ENCODE assay signal across 21 cellular contexts in genomic region chr2:225020157-225020864, GRCh38. TPM values are rescaled to one million over a fixed set of nuclear protein-coding genes. Genes with fewer than 3 reads are reported as not detected.
DNase-seq lines count a peak whose midpoint lies in the region; ATAC-seq, FAIRE-seq and TF ChIP-seq lines count a peak whose summit lies in the region.
"Had no signal": no experiment of that assay in that cellular context is flagged by ENCODE, and none has a peak within 500 bp of the region (broad histone marks: within the 10 kb centered on the region; RNA-seq: fewer than 3 reads in every experiment).

No MANE protein-coding gene starts in this region.

- no peaks in the 10 kb centered on the region for H3K27me3 ChIP-seq in HepG2 (ENCODE audit: control insufficient read depth in 1 of 2, insufficient read depth in 2 of 2, low read length in 2 of 2)
- no peaks in the 10 kb centered on the region for H3K27me3 ChIP-seq in right lobe of liver
- no peaks in the 10 kb centered on the region for H3K27me3 ChIP-seq in upper lobe of right lung
- no peaks in the 10 kb centered on the region for H3K27me3 ChIP-seq in left ventricle myocardium inferior (ENCODE audit: low read depth)
- H3K27me3 ChIP-seq: stomach, upper lobe of left lung had no signal

- intact Hi-C loops in HepG2 (cut with micrococcal nuclease; ENCODE audit: unreplicated experiment) (no loop called here), right lobe of liver (cut with DNase I) (no loop called here), upper lobe of right lung (cut with DNase I) (no loop called here), left ventricle myocardium inferior (cut with micrococcal nuclease) (no loop called here)

- no peak overlapping the region for H3K27ac ChIP-seq in HepG2 (ENCODE audit: extremely low read length, insufficient read depth, low read length)
- peak overlapping the region in 1 of 3 donors; percentile 44 for H3K27ac ChIP-seq in right lobe of liver
- no peak overlapping the region for H3K27ac ChIP-seq in upper lobe of right lung
- no peak overlapping the region for H3K27ac ChIP-seq in left ventricle myocardium inferior (replicated peaks)
- H3K27ac ChIP-seq: lower lobe of right lung, stomach, upper lobe of left lung had no signal

- H3K36me3 ChIP-seq in HepG2 (replicated peaks in 1 of 2; ENCODE audit: control insufficient read depth in 1 of 2, insufficient read depth in 2 of 2, low read length in 2 of 2) (no peaks in the 10 kb centered on the region), right lobe of liver (no peaks in the 10 kb centered on the region), upper lobe of right lung (no peaks in the 10 kb centered on the region), left ventricle myocardium inferior (no peaks in the 10 kb centered on the region)
- H3K36me3 ChIP-seq: lower lobe of right lung, stomach, upper lobe of left lung had no signal

- no peak overlapping the region for H3K9ac ChIP-seq in HepG2 (ENCODE audit: insufficient read depth, low read depth, low read length)

- CTCF ChIA-PET in HepG2 (lab: Yijun Ruan, JAX; ENCODE audit: low intra/inter-chr PET ratio, low total read pairs) = no interaction called here

- TF ChIP-seq CTCF in HepG2 (CRISPR knock-in tag; IDR thresholded peaks at IDR 0.05) = no peak
- no peak for TF ChIP-seq CTCF in right lobe of liver (IDR thresholded peaks at IDR 0.05)
- no peak for TF ChIP-seq CTCF in fibroblast of mammary gland (conservative IDR thresholded peaks at IDR 0.05; ENCODE audit: control insufficient read depth, insufficient read depth, low read depth, low read length)
- no peak for TF ChIP-seq CTCF in upper lobe of right lung (IDR thresholded peaks at IDR 0.05)
- TF ChIP-seq CTCF in left ventricle myocardium inferior (IDR thresholded peaks at IDR 0.05; ENCODE audit: borderline replicate concordance) = no peak

- no TSS peak for BruUV-seq in HepG2 (replicated peaks; lab: Mats Ljungman, UMichigan)

- in situ Hi-C loops in HepG2 (cut with HindIII; ENCODE audit: extremely low pct_ligation_motif_present, low pct_unique_long_range_greater_than_20kb) = no loop called here

- POLR2A ChIA-PET in HepG2 (lab: Yijun Ruan, JAX) = no interaction called here

- TF ChIP-seq POLR2A in HepG2 (IDR thresholded peaks at IDR 0.05; ENCODE audit: insufficient read depth in 1 of 2, low read depth in 2 of 2, low read length in 2 of 2) (no peak), right lobe of liver (IDR thresholded peaks at IDR 0.05) (no peak)

- no peak for TF ChIP-seq RAD21 in HepG2 (CRISPR knock-in tag; IDR thresholded peaks at IDR 0.05)

- H3K4me2 ChIP-seq in HepG2 (ENCODE audit: low read depth, low read length) = no peak overlapping the region

- TF ChIP-seq EP300 in HepG2 (IDR thresholded peaks at IDR 0.05; ENCODE audit: low read depth in 2 of 2, low read length in 2 of 2) (no peak), HepG2 (CRISPR knock-in tag; IDR thresholded peaks at IDR 0.05; ENCODE audit: borderline replicate concordance) (no peak)

- H2AFZ ChIP-seq in HepG2 (ENCODE audit: low read length) = no peak overlapping the region

- H3K4me1 ChIP-seq in HepG2 (ENCODE audit: insufficient read depth, low read length) = no peaks in the 10 kb centered on the region
- H3K4me1 ChIP-seq in right lobe of liver = peaks cover 0 to 41% (median 12%) of the 10 kb centered on the region in 4 donors
- no peaks in the 10 kb centered on the region for H3K4me1 ChIP-seq in upper lobe of right lung
- no peaks in the 10 kb centered on the region for H3K4me1 ChIP-seq in left ventricle myocardium inferior
- H3K4me1 ChIP-seq: upper lobe of left lung had no signal

- H3K4me3 ChIP-seq in HepG2 (replicated peaks in 1 of 3; ENCODE audit: insufficient read depth in 1 of 3, low read depth in 2 of 3, low read length in 3 of 3) (no peak overlapping the region), right lobe of liver (no peak overlapping the region), fibroblast of mammary gland (ENCODE audit: control insufficient read depth, low read depth, low read length) (no peak overlapping the region), upper lobe of right lung (no peak overlapping the region), left ventricle myocardium inferior (no peak overlapping the region)
- H3K4me3 ChIP-seq: lower lobe of right lung, stomach, upper lobe of left lung had no signal

- no peak for ATAC-seq in HepG2
- ATAC-seq in right lobe of liver = no peak
- ATAC-seq in HG03039 (IDR thresholded peaks at IDR 0.05; ENCODE audit: unreplicated experiment) = no peak
- no peak for ATAC-seq in upper lobe of right lung
- ATAC-seq: lower lobe of right lung, right cardiac atrium had no signal

- DNase-seq in HepG2 (ENCODE audit: low spot score) (no peak), right lobe of liver (no peak), RPMI7951 (ENCODE audit: low read depth) (peak; percentile 29), fibroblast of mammary gland (ENCODE audit: low read depth) (peak; percentile 50), upper lobe of right lung (no peak), left ventricle myocardium inferior (no peak)
- DNase-seq: activated CD4-positive, alpha-beta T cell treated with anti-CD3 and anti-CD28 coated beads, Interleukin-2, amount 50 U/mL, for 1 hour; activated T-cell treated with anti-CD3 and anti-CD28 coated beads, Interleukin-2, amount 50 U/mL, for 48 hours; AML-193; COR-L47; HCEC 1CT; lower lobe of right lung; NCI-H1417 treated with DMSO at 0.1 percent for 48 hours; NCI-H2171; NCI-H526 treated with DMSO at 0.1 percent for 48 hours; occipital lobe; OCI-M1; right cardiac atrium; stomach; upper lobe of left lung had no signal

- no peak for FAIRE-seq in HepG2 (lab: Jason Lieb, UNC)

- no peaks in the 10 kb centered on the region for H4K20me1 ChIP-seq in HepG2 (ENCODE audit: insufficient read depth, low read length)

- no peaks in the 10 kb centered on the region for H3K79me2 ChIP-seq in HepG2 (ENCODE audit: insufficient read depth, low read length)

- H3K9me3 ChIP-seq in HepG2 (ENCODE audit: low read length) (no peaks in the 10 kb centered on the region), right lobe of liver (no peaks in the 10 kb centered on the region), upper lobe of right lung (no peaks in the 10 kb centered on the region), left ventricle myocardium inferior (replicated peaks) (no peaks in the 10 kb centered on the region)
- H3K9me3 ChIP-seq: lower lobe of right lung, stomach, upper lobe of left lung had no signal

- WGBS in HepG2 (ENCODE audit: low lambda C conversion rate) = 8% methylated on average over 3 of the region's 3 CpGs
- WGBS in right lobe of liver (ENCODE audit: insufficient coverage, low coverage, low lambda C conversion rate, missing lambda C conversion rate) = 51% methylated on average over 3 of the region's 3 CpGs

TF ChIP-seq in HepG2, 621 proteins besides CTCF, POLR2A, EP300 and RAD21 (continues in another document):
- TF ChIP-seq CREB1 (IDR thresholded peaks at IDR 0.05) = peak; percentile 58
- no peak for TF ChIP-seq CREB1 (CRISPR knock-in tag; IDR thresholded peaks at IDR 0.05)
- TF ChIP-seq ATF7 (IDR thresholded peaks at IDR 0.05) = peak; percentile 54
- TF ChIP-seq ATF7 (CRISPR knock-in tag; IDR thresholded peaks at IDR 0.05) = no peak
- no peak for TF ChIP-seq ZBTB10 (CRISPR knock-in tag; IDR thresholded peaks at IDR 0.05; ENCODE audit: borderline replicate concordance)
- no peak for TF ChIP-seq ZNF891 (CRISPR knock-in tag; IDR thresholded peaks at IDR 0.05)

RNA-seq across cellular contexts. Expression of gene DOCK10, which starts 22.0 kb away (rescaled TPM):
- not detected in 2 replicates for total RNA-seq in HepG2 (2016; rRNA removed; fragmentation: Illumina TruSeq; extraction: Trizol)
- not detected in 2 replicates for total RNA-seq in HepG2 (2016; cell fraction: cytosol; rRNA removed; fragmentation: Illumina TruSeq; extraction: Trizol; ENCODE audit: low read depth)
- total RNA-seq in HepG2 (2016; cell fraction: insoluble cytoplasmic fraction; rRNA removed; fragmentation: Illumina TruSeq; extraction: Trizol) = not detected in 2 replicates
- not detected in 2 replicates for total RNA-seq in HepG2 (2016; cell fraction: membrane; rRNA removed; fragmentation: Illumina TruSeq; extraction: Trizol)
- total RNA-seq in HepG2 (2016; cell fraction: nucleus; rRNA removed; fragmentation: Illumina TruSeq; extraction: Trizol) = not detected in 2 replicates
- not detected in 2 replicates for polyA plus RNA-seq in HepG2 (2011; rRNA removed)
- 0.05 TPM in 1 of 2 replicates, not detected in the other for polyA plus RNA-seq in HepG2 (2011; cell fraction: cytosol; rRNA removed)
- not detected in 2 replicates for polyA plus RNA-seq in HepG2 (2011; cell fraction: nucleus; rRNA removed)
- not detected in 2 replicates for polyA plus RNA-seq in HepG2 (2012)
- not detected in 2 replicates for polyA plus RNA-seq in HepG2 (2016; cell fraction: cytosol; fragmentation: Illumina TruSeq; extraction: Trizol; ENCODE audit: low read depth)
- polyA plus RNA-seq in HepG2 (2016; cell fraction: insoluble cytoplasmic fraction; fragmentation: Illumina TruSeq; extraction: Trizol; ENCODE audit: low read depth) = not detected in 2 replicates
- polyA plus RNA-seq in HepG2 (2016; cell fraction: membrane; fragmentation: Illumina TruSeq; extraction: Trizol; ENCODE audit: low read depth) = not detected in 2 replicates
- polyA plus RNA-seq in HepG2 (2016; cell fraction: nucleus; fragmentation: Illumina TruSeq; extraction: Trizol; ENCODE audit: insufficient read depth, low read depth) = not detected in 2 replicates
- not detected in 2 replicates for polyA minus RNA-seq in HepG2 (2011; rRNA and poly(A)+ RNA removed; ENCODE audit: low replicate concordance)
- polyA minus RNA-seq in HepG2 (2011; cell fraction: cytosol; rRNA and poly(A)+ RNA removed) = not detected in 2 replicates
- polyA minus RNA-seq in HepG2 (2011; cell fraction: nucleus; rRNA and poly(A)+ RNA removed) = not detected in 2 replicates
- total RNA-seq in right lobe of liver = 10 to 100 TPM in 1 of 6 experiments, 1 to 10 TPM in 5; 5.1 to 10.2 (median 7.1) TPM
- total RNA-seq in RPMI7951 (2014; rRNA removed; shearing (Covaris generic)) = 42.8 and 45.6 TPM in 2 replicates
- total RNA-seq in upper lobe of right lung = 35.8 TPM
- 1.6 TPM for total RNA-seq in left ventricle myocardium inferior

Comparison
In these comparisons a context has a peak if more than half of its experiments do, and no peak if none do; other contexts are left out.
1. DNase-seq: peak in RPMI7951 (single experiment) and fibroblast of mammary gland (single experiment); none in HepG2 (single experiment), right lobe of liver (0 of 3), upper lobe of right lung (single experiment) and left ventricle myocardium inferior (single experiment).